In genomic region chrX:38923451-38923969, GRCh38 we compare ENCODE assay signal across 1 cellular context.
A peak's percentile ranks its signal among the peaks of the same experiment; 100 is the strongest.
TF ChIP-seq lines count a peak whose summit lies in the region.

No MANE protein-coding gene starts in this region.

TF ChIP-seq in GM12878, 131 proteins besides CTCF, POLR2A, EP300 and RAD21 (continued from another document and continues in another):
- TF ChIP-seq, protein P1, sequence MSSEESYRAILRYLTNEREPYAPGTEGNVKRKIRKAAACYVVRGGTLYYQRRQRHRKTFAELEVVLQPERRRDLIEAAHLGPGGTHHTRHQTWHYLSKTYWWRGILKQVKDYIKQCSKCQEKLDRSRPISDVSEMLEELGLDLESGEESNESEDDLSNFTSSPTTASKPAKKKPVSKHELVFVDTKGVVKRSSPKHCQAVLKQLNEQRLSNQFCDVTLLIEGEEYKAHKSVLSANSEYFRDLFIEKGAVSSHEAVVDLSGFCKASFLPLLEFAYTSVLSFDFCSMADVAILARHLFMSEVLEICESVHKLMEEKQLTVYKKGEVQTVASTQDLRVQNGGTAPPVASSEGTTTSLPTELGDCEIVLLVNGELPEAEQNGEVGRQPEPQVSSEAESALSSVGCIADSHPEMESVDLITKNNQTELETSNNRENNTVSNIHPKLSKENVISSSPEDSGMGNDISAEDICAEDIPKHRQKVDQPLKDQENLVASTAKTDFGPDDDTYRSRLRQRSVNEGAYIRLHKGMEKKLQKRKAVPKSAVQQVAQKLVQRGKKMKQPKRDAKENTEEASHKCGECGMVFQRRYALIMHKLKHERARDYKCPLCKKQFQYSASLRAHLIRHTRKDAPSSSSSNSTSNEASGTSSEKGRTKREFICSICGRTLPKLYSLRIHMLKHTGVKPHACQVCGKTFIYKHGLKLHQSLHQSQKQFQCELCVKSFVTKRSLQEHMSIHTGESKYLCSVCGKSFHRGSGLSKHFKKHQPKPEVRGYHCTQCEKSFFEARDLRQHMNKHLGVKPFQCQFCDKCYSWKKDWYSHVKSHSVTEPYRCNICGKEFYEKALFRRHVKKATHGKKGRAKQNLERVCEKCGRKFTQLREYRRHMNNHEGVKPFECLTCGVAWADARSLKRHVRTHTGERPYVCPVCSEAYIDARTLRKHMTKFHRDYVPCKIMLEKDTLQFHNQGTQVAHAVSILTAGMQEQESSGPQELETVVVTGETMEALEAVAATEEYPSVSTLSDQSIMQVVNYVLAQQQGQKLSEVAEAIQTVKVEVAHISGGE (CRISPR knock-in tag; IDR thresholded peaks at IDR 0.05) = no peak
- TF ChIP-seq LARP7 (IDR thresholded peaks at IDR 0.05) = no peak
- TF ChIP-seq ASH2L (IDR thresholded peaks at IDR 0.05; ENCODE audit: borderline replicate concordance, low read depth) = no peak
- no peak for TF ChIP-seq NR2C1 (IDR thresholded peaks at IDR 0.05)
- no peak for TF ChIP-seq ZSCAN29 (IDR thresholded peaks at IDR 0.05)
- TF ChIP-seq TAF1 (IDR thresholded peaks at IDR 0.05; ENCODE audit: borderline replicate concordance, low read depth, low read length) = no peak
- TF ChIP-seq MEF2A (IDR thresholded peaks at IDR 0.05; ENCODE audit: insufficient read depth, low read depth, low read length) = no peak
- TF ChIP-seq CBX3 (IDR thresholded peaks at IDR 0.05; ENCODE audit: borderline replicate concordance, low read depth) = no peak
- TF ChIP-seq, protein P2, sequence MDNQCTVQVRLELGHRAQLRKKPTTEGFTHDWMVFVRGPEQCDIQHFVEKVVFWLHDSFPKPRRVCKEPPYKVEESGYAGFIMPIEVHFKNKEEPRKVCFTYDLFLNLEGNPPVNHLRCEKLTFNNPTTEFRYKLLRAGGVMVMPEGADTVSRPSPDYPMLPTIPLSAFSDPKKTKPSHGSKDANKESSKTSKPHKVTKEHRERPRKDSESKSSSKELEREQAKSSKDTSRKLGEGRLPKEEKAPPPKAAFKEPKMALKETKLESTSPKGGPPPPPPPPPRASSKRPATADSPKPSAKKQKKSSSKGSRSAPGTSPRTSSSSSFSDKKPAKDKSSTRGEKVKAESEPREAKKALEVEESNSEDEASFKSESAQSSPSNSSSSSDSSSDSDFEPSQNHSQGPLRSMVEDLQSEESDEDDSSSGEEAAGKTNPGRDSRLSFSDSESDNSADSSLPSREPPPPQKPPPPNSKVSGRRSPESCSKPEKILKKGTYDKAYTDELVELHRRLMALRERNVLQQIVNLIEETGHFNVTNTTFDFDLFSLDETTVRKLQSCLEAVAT (IDR thresholded peaks at IDR 0.05) = peak; percentile 91
- TF ChIP-seq SMAD5 (IDR thresholded peaks at IDR 0.05; ENCODE audit: low read depth) = no peak
- TF ChIP-seq ATF3 (IDR thresholded peaks at IDR 0.05; ENCODE audit: borderline replicate concordance, extremely low read depth, low read depth, low read length) = no peak
- no peak for TF ChIP-seq SIX5 (IDR thresholded peaks at IDR 0.05; ENCODE audit: low read depth, low read length, severe bottlenecking)
- TF ChIP-seq STAT3 (IDR thresholded peaks at IDR 0.05; ENCODE audit: low read depth, low read length) = no peak
- peak; percentile 73 for TF ChIP-seq SPI1 (IDR thresholded peaks at IDR 0.05; ENCODE audit: borderline replicate concordance, insufficient read depth, low read depth, low read length)
- 0 out of 2 replicates have a peak, but pooled peaks have one; percentile 61 for TF ChIP-seq NFIC (IDR thresholded peaks at IDR 0.05; ENCODE audit: low read depth, low read length)
- TF ChIP-seq CEBPB (IDR thresholded peaks at IDR 0.05; ENCODE audit: borderline replicate concordance in 1 of 2, low read depth in 2 of 2, low read length in 2 of 2) = no peak
- TF ChIP-seq, protein P3, sequence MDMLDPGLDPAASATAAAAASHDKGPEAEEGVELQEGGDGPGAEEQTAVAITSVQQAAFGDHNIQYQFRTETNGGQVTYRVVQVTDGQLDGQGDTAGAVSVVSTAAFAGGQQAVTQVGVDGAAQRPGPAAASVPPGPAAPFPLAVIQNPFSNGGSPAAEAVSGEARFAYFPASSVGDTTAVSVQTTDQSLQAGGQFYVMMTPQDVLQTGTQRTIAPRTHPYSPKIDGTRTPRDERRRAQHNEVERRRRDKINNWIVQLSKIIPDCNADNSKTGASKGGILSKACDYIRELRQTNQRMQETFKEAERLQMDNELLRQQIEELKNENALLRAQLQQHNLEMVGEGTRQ (IDR thresholded peaks at IDR 0.05; ENCODE audit: borderline replicate concordance, low read depth, low read length) = no peak
- no peak for TF ChIP-seq ZNF207 (IDR thresholded peaks at IDR 0.05; ENCODE audit: borderline replicate concordance)
- TF ChIP-seq, protein P4, sequence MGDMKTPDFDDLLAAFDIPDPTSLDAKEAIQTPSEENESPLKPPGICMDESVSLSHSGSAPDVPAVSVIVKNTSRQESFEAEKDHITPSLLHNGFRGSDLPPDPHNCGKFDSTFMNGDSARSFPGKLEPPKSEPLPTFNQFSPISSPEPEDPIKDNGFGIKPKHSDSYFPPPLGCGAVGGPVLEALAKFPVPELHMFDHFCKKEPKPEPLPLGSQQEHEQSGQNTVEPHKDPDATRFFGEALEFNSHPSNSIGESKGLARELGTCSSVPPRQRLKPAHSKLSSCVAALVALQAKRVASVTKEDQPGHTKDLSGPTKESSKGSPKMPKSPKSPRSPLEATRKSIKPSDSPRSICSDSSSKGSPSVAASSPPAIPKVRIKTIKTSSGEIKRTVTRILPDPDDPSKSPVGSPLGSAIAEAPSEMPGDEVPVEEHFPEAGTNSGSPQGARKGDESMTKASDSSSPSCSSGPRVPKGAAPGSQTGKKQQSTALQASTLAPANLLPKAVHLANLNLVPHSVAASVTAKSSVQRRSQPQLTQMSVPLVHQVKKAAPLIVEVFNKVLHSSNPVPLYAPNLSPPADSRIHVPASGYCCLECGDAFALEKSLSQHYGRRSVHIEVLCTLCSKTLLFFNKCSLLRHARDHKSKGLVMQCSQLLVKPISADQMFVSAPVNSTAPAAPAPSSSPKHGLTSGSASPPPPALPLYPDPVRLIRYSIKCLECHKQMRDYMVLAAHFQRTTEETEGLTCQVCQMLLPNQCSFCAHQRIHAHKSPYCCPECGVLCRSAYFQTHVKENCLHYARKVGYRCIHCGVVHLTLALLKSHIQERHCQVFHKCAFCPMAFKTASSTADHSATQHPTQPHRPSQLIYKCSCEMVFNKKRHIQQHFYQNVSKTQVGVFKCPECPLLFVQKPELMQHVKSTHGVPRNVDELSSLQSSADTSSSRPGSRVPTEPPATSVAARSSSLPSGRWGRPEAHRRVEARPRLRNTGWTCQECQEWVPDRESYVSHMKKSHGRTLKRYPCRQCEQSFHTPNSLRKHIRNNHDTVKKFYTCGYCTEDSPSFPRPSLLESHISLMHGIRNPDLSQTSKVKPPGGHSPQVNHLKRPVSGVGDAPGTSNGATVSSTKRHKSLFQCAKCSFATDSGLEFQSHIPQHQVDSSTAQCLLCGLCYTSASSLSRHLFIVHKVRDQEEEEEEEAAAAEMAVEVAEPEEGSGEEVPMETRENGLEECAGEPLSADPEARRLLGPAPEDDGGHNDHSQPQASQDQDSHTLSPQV (IDR thresholded peaks at IDR 0.05) = no peak
- no peak; the same call in 1 of the 2 replicates for TF ChIP-seq EED (IDR thresholded peaks at IDR 0.05; ENCODE audit: low read depth)
- TF ChIP-seq SMAD1 (IDR thresholded peaks at IDR 0.05; ENCODE audit: low read depth, partially characterized antibody) = no peak
- no peak for TF ChIP-seq SUZ12 (IDR thresholded peaks at IDR 0.05; ENCODE audit: unreplicated experiment)
- TF ChIP-seq POU2F2 (IDR thresholded peaks at IDR 0.05; ENCODE audit: borderline replicate concordance, low read depth, low read length) = no peak
- TF ChIP-seq PRDM15 (CRISPR knock-in tag; IDR thresholded peaks at IDR 0.05) = no peak
- TF ChIP-seq POLR2AphosphoS2 (IDR thresholded peaks at IDR 0.05; ENCODE audit: low read depth, low read length) = no peak
- TF ChIP-seq POLR2AphosphoS5 (IDR thresholded peaks at IDR 0.05; ENCODE audit: low read length) = no peak
- TF ChIP-seq IRF4 (IDR thresholded peaks at IDR 0.05; ENCODE audit: low read depth, low read length) = peak; percentile 59; the same call in 1 of the 2 replicates
- TF ChIP-seq NFXL1 (IDR thresholded peaks at IDR 0.05; ENCODE audit: borderline replicate concordance) = no peak
- TF ChIP-seq, protein P5, sequence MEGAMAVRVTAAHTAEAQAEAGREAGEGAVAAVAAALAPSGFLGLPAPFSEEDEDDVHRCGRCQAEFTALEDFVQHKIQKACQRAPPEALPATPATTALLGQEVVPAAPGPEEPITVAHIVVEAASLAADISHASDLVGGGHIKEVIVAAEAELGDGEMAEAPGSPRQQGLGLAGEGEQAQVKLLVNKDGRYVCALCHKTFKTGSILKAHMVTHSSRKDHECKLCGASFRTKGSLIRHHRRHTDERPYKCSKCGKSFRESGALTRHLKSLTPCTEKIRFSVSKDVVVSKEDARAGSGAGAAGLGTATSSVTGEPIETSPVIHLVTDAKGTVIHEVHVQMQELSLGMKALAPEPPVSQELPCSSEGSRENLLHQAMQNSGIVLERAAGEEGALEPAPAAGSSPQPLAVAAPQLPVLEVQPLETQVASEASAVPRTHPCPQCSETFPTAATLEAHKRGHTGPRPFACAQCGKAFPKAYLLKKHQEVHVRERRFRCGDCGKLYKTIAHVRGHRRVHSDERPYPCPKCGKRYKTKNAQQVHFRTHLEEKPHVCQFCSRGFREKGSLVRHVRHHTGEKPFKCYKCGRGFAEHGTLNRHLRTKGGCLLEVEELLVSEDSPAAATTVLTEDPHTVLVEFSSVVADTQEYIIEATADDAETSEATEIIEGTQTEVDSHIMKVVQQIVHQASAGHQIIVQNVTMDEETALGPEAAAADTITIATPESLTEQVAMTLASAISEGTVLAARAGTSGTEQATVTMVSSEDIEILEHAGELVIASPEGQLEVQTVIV (IDR thresholded peaks at IDR 0.05; ENCODE audit: borderline replicate concordance, partially characterized antibody) = no peak
- TF ChIP-seq ZBTB33 (IDR thresholded peaks at IDR 0.05) = no peak
- no peak for TF ChIP-seq CEBPZ (IDR thresholded peaks at IDR 0.05; ENCODE audit: low read depth, low read length)
- no peak for TF ChIP-seq MXI1 (IDR thresholded peaks at IDR 0.05; ENCODE audit: low read depth, low read length)
- TF ChIP-seq NR2C2 (IDR thresholded peaks at IDR 0.05; ENCODE audit: borderline replicate concordance, control insufficient read depth, insufficient read length, low read depth) = no peak
- no peak for TF ChIP-seq FOXK2 (IDR thresholded peaks at IDR 0.05)
- TF ChIP-seq KAT2A (conservative IDR thresholded peaks at IDR 0.05; ENCODE audit: control insufficient read depth, low read depth, low read length) = no peak
